In genomic region chr20:51359947-51360346, GRCh38 we compare ENCODE assay signal across 28 cellular contexts.
DNase-seq lines count a peak whose midpoint lies in the region; ATAC-seq and TF ChIP-seq lines count a peak whose summit lies in the region.
"Had no signal": no experiment of that assay in that cellular context is flagged by ENCODE, and none has a peak within 500 bp of the region (broad histone marks: within the 10 kb centered on the region; RNA-seq: fewer than 3 reads in every experiment).

No MANE protein-coding gene starts in this region.

- no peak for ATAC-seq in GM21717 (IDR thresholded peaks at IDR 0.05; ENCODE audit: unreplicated experiment)
- no peak for ATAC-seq in GM18909 (IDR thresholded peaks at IDR 0.05; ENCODE audit: poor library complexity, unreplicated experiment)
- ATAC-seq: gastrocnemius medialis; natural killer cell treated with Interleukin-12 subunit alpha and Interleukin-12 subunit beta and Interleukin-15 and Interleukin-18, amount 100 ng/mL, for 72 hours; stimulated activated naive CD8-positive, alpha-beta T cell treated with anti-CD3 and anti-CD28 coated beads, Interleukin-15, amount 100 ng/mL, for 72 hours had no signal

- no peaks in the 10 kb centered on the region for H4K20me1 ChIP-seq in osteoblast (ENCODE audit: insufficient read depth, low read length)
- H4K20me1 ChIP-seq: BLaER1 had no signal

- peaks cover 4% of the 10 kb centered on the region for H3K9me3 ChIP-seq in osteoblast (ENCODE audit: low read depth, low read length)
- H3K9me3 ChIP-seq in suprapubic skin = no peaks in the 10 kb centered on the region
- H3K9me3 ChIP-seq: ascending aorta, gastrocnemius medialis, thyroid gland had no signal

- H3K4me2 ChIP-seq in osteoblast (ENCODE audit: insufficient read depth, low read length) = peak overlapping the region; percentile 54
- H3K4me2 ChIP-seq: BLaER1 had no signal

- no peaks in the 10 kb centered on the region for H3K79me2 ChIP-seq in osteoblast (ENCODE audit: insufficient read depth, low read length)

- POLR2A ChIA-PET in RWPE1 (lab: Yijun Ruan, JAX; ENCODE audit: low non-redundant PET) = no interaction called here

- H2AFZ ChIP-seq in osteoblast (ENCODE audit: low read length) = no peak overlapping the region

- no peak for TF ChIP-seq CTCF in RWPE1 (conservative IDR thresholded peaks at IDR 0.05; ENCODE audit: low read depth)
- TF ChIP-seq CTCF in osteoblast (IDR thresholded peaks at IDR 0.05; ENCODE audit: extremely low read depth, low read depth, low read length) = no peak
- TF ChIP-seq CTCF in suprapubic skin (IDR thresholded peaks at IDR 0.05) = no peak

- H3K36me3 ChIP-seq in osteoblast (ENCODE audit: insufficient read depth, low read length) (no peaks in the 10 kb centered on the region), suprapubic skin (no peaks in the 10 kb centered on the region)
- H3K36me3 ChIP-seq: ascending aorta, BLaER1, esophagus muscularis mucosa, gastrocnemius medialis, thyroid gland had no signal

- H3K27ac ChIP-seq in RWPE1 = peak overlapping the region; percentile 62
- peak overlapping the region; percentile 98 for H3K27ac ChIP-seq in osteoblast (ENCODE audit: low read depth, low read length)
- no peak overlapping the region for H3K27ac ChIP-seq in suprapubic skin
- H3K27ac ChIP-seq: BLaER1, esophagus muscularis mucosa, gastrocnemius medialis, thyroid gland had no signal

- H3K27me3 ChIP-seq in osteoblast (ENCODE audit: insufficient read depth, low read length) (no peaks in the 10 kb centered on the region), suprapubic skin (no peaks in the 10 kb centered on the region)
- H3K27me3 ChIP-seq: ascending aorta, BLaER1, esophagus muscularis mucosa, gastrocnemius medialis, thyroid gland had no signal

- H3K4me1 ChIP-seq in osteoblast (ENCODE audit: insufficient read depth, low read length) = peaks cover 20% of the 10 kb centered on the region
- no peaks in the 10 kb centered on the region for H3K4me1 ChIP-seq in suprapubic skin
- H3K4me1 ChIP-seq: gastrocnemius medialis, thyroid gland had no signal

- TF ChIP-seq EP300 in suprapubic skin (IDR thresholded peaks at IDR 0.05) = no peak

- no peak for TF ChIP-seq POLR2A in suprapubic skin (IDR thresholded peaks at IDR 0.05)

- CTCF ChIA-PET in RWPE1 (lab: Yijun Ruan, JAX) = interaction anchor here (0.6 to 1.3 kb wide), 8 partner anchors 12 to 427 kb away, joined by 3 to 6 read pairs (median 3); no protein-coding TSS in a partner anchor

- DNase-seq in Daoy (ENCODE audit: low read depth) (peak; percentile 48), RWPE1 (ENCODE audit: low spot score) (no peak), dermis blood vessel endothelial cell (peak; percentile 36), osteoblast (ENCODE audit: insufficient read length, low spot score, missing footprints) (no peak), cardiac septum (ENCODE audit: low spot score) (no peak), suprapubic skin (ENCODE audit: low spot score in 2 of 2) (no peak)
- DNase-seq: activated CD4-positive, alpha-beta T cell treated with anti-CD3 and anti-CD28 coated beads, Interleukin-2, amount 50 U/mL, for 1 hour; activated CD4-positive, CD25-positive, alpha-beta regulatory T cell; activated effector memory CD4-positive, alpha-beta T cell treated with anti-CD3 and anti-CD28 coated beads, Interleukin-2, amount 50 U/mL, for 16 hours; activated naive CD8-positive, alpha-beta T cell treated with anti-CD3 and anti-CD28 coated beads for 36 hours; activated T-cell treated with anti-CD3 and anti-CD28 coated beads, Interleukin-2, amount 50 U/mL, for 24 hours; caudate nucleus; gastrocnemius medialis; Kasumi-1; NCI-H1417 treated with DMSO at 0.1 percent for 48 hours; NCI-H2081; NCI-H2227 treated with DMSO at 0.1 percent for 48 hours; NCI-H69; stimulated activated CD4-positive, alpha-beta T cell treated with anti-CD3 and anti-CD28 coated beads, Interleukin-2, amount 100 ng/mL, for 24 hours; stimulated activated CD8-positive, alpha-beta memory T cell treated with anti-CD3 and anti-CD28 coated beads, Interleukin-4, amount 100 ng/mL, for 48 hours; stimulated activated naive CD8-positive, alpha-beta T cell treated with anti-CD3 and anti-CD28 coated beads, Interleukin-15, amount 100 ng/mL, for 72 hours; thyroid gland had no signal

- intact Hi-C loops in cardiac septum (cut with DNase I) = no loop called here

- no peak overlapping the region for H3K4me3 ChIP-seq in osteoblast (ENCODE audit: insufficient read depth, low read length)
- H3K4me3 ChIP-seq in suprapubic skin = no peak overlapping the region
- H3K4me3 ChIP-seq: ascending aorta, BLaER1, esophagus muscularis mucosa, gastrocnemius medialis, thyroid gland had no signal

- WGBS in suprapubic skin = 71% methylated on average over 1 of the region's 1 CpG

Comparison
In these comparisons a context has a peak if more than half of its experiments do, and no peak if none do; other contexts are left out.
1. DNase-seq: peak in Daoy (single experiment) and dermis blood vessel endothelial cell (single experiment); none in RWPE1 (single experiment), osteoblast (single experiment), cardiac septum (single experiment) and suprapubic skin (0 of 2).